ENCODE assay signal across 14 cellular contexts in genomic region chr6:158781692-158782373, GRCh38. TPM values are rescaled to one million over a fixed set of nuclear protein-coding genes. Genes with fewer than 3 reads are reported as not detected.
DNase-seq lines count a peak whose midpoint lies in the region; ATAC-seq and TF ChIP-seq lines count a peak whose summit lies in the region.
"Had no signal": no experiment of that assay in that cellular context is flagged by ENCODE, and none has a peak within 500 bp of the region (broad histone marks: within the 10 kb centered on the region; RNA-seq: fewer than 3 reads in every experiment).

No MANE protein-coding gene starts in this region.

- peak; percentile 3 for DNase-seq in activated naive CD4-positive, alpha-beta T cell treated with anti-CD3 and anti-CD28 coated beads for 36 hours
- DNase-seq in activated naive CD4-positive, alpha-beta T cell treated with anti-CD3 and anti-CD28 coated beads, Interleukin-2, amount 50 U/mL, for 16 hours, result no peak
- DNase-seq in WTC11 (ENCODE audit: low spot score), result no peak
- no peak for DNase-seq in left lung
- DNase-seq in suprapubic skin (ENCODE audit: low spot score in 2 of 2), result peak in 1 of 2 donors; percentile 58
- DNase-seq in NCI-H774 (lab: John Stamatoyannopoulos, UW), result no peak
- no peak for DNase-seq in foreskin fibroblast
- DNase-seq: effector CD8-positive, alpha-beta T cell; kidney glomerular epithelial cell; NCI-H1436; SIG-M5; stimulated activated CD4-positive, alpha-beta T cell treated with anti-CD3 and anti-CD28 coated beads, Interleukin-15, amount 100 ng/mL, for 24 hours had no signal

- no peaks in the 10 kb centered on the region for H3K9me3 Mint-ChIP-seq in activated naive CD4-positive, alpha-beta T cell treated with anti-CD3 and anti-CD28 coated beads for 36 hours
- H3K9me3 Mint-ChIP-seq in WTC11, result no peaks in the 10 kb centered on the region

- 75% methylated on average over 19 of the region's 19 CpGs for WGBS in suprapubic skin

- H3K36me3 ChIP-seq in left lung (peaks cover 4 to 99% of the 10 kb centered on the region in 2 donors), suprapubic skin (peaks cover 63% of the 10 kb centered on the region)

- peaks cover 31% of the 10 kb centered on the region for H3K4me1 Mint-ChIP-seq in activated naive CD4-positive, alpha-beta T cell treated with anti-CD3 and anti-CD28 coated beads for 36 hours (ENCODE audit: low read depth)
- peaks cover 23% of the 10 kb centered on the region for H3K4me1 Mint-ChIP-seq in WTC11

- CTCF ChIA-PET in activated naive CD4-positive, alpha-beta T cell treated with anti-CD3 and anti-CD28 coated beads for 36 hours (lab: Charles Lee), result interaction anchor here (1.9 kb wide), 1 partner anchor 10 kb away, joined by 9 read pairs; no protein-coding TSS in a partner anchor
- CTCF ChIA-PET in WTC11 (lab: Charles Lee), result interaction anchor here (0.7 to 1.6 kb wide), 3 partner anchors 14 to 78 kb away, joined by 3 to 4 read pairs (median 3); no protein-coding TSS in a partner anchor

- ATAC-seq in WTC11 (no peak), left lung (peak; percentile 29), GM21515 (IDR thresholded peaks at IDR 0.05; ENCODE audit: unreplicated experiment) (no peak)

- H3K27ac ChIP-seq in left lung (no peak overlapping the region), suprapubic skin (peak overlapping the region; percentile 58)
- H3K27ac ChIP-seq: neutrophil had no signal

- no peak for TF ChIP-seq EP300 in suprapubic skin (IDR thresholded peaks at IDR 0.05)

- H3K27me3 ChIP-seq in left lung (no peaks in the 10 kb centered on the region), suprapubic skin (no peaks in the 10 kb centered on the region)
- H3K27me3 ChIP-seq: neutrophil had no signal

- H3K4me3 ChIP-seq in left lung, result no peak overlapping the region
- H3K4me3 ChIP-seq in suprapubic skin, result no peak overlapping the region
- H3K4me3 ChIP-seq in foreskin fibroblast (ENCODE audit: low read depth in 1 of 2, low read length in 2 of 2), result no peak overlapping the region

- intact Hi-C loops in activated naive CD4-positive, alpha-beta T cell treated with anti-CD3 and anti-CD28 coated beads for 36 hours (cut with micrococcal nuclease), result no loop called here
- intact Hi-C loops in left lung (cut with DNase I), result no loop called here

- no peak overlapping the region for H3K4me3 Mint-ChIP-seq in activated naive CD4-positive, alpha-beta T cell treated with anti-CD3 and anti-CD28 coated beads for 36 hours
- H3K4me3 Mint-ChIP-seq in WTC11, result no peak overlapping the region

- no peak overlapping the region for H3K27ac Mint-ChIP-seq in activated naive CD4-positive, alpha-beta T cell treated with anti-CD3 and anti-CD28 coated beads for 36 hours
- H3K27ac Mint-ChIP-seq in WTC11, result peak overlapping the region; percentile 92

- H3K9me3 ChIP-seq in left lung (no peaks in the 10 kb centered on the region), suprapubic skin (no peaks in the 10 kb centered on the region)
- H3K9me3 ChIP-seq: neutrophil had no signal

- POLR2A ChIA-PET in WTC11 (lab: Charles Lee), result no interaction called here

- peaks cover 79% of the 10 kb centered on the region for H3K36me3 Mint-ChIP-seq in activated naive CD4-positive, alpha-beta T cell treated with anti-CD3 and anti-CD28 coated beads for 36 hours (ENCODE audit: low read depth)
- peaks cover 95% of the 10 kb centered on the region for H3K36me3 Mint-ChIP-seq in WTC11

- H3K27me3 Mint-ChIP-seq in activated naive CD4-positive, alpha-beta T cell treated with anti-CD3 and anti-CD28 coated beads for 36 hours (ENCODE audit: low read depth), result no peaks in the 10 kb centered on the region
- H3K27me3 Mint-ChIP-seq in WTC11 (ENCODE audit: low read depth), result no peaks in the 10 kb centered on the region; the same call in 1 of the 2 replicates

- TF ChIP-seq CTCF in WTC11 (IDR thresholded peaks at IDR 0.05), result no peak
- no peak for TF ChIP-seq CTCF in left lung (IDR thresholded peaks at IDR 0.05)
- TF ChIP-seq CTCF in suprapubic skin (IDR thresholded peaks at IDR 0.05), result no peak
- TF ChIP-seq CTCF in foreskin fibroblast (IDR thresholded peaks at IDR 0.05; ENCODE audit: low read depth, low read length), result no peak

- TF ChIP-seq POLR2A in suprapubic skin (IDR thresholded peaks at IDR 0.05), result no peak

- H3K4me1 ChIP-seq in left lung (peaks cover 0 to 4% of the 10 kb centered on the region in 2 donors), suprapubic skin (peaks cover 23% of the 10 kb centered on the region)

TF ChIP-seq in WTC11, 78 proteins besides CTCF, POLR2A, EP300 and RAD21 (continues in another document):
- TF ChIP-seq ZMAT4 (CRISPR knock-in tag; IDR thresholded peaks at IDR 0.05), result no peak
- no peak for TF ChIP-seq PRDM15 (CRISPR knock-in tag; IDR thresholded peaks at IDR 0.05)
- TF ChIP-seq NR1H2 (CRISPR knock-in tag; IDR thresholded peaks at IDR 0.05), result no peak
- TF ChIP-seq AFF4 (CRISPR knock-in tag; IDR thresholded peaks at IDR 0.05; ENCODE audit: borderline replicate concordance), result no peak
- TF ChIP-seq CREB1 (CRISPR knock-in tag; IDR thresholded peaks at IDR 0.05), result no peak
- no peak for TF ChIP-seq IRF2 (CRISPR knock-in tag; IDR thresholded peaks at IDR 0.05; ENCODE audit: borderline replicate concordance, low read depth)
- no peak for TF ChIP-seq MAX (CRISPR knock-in tag; IDR thresholded peaks at IDR 0.05)
- TF ChIP-seq TEAD1 (CRISPR knock-in tag; IDR thresholded peaks at IDR 0.05), result no peak
- no peak for TF ChIP-seq ATF3 (CRISPR knock-in tag; conservative IDR thresholded peaks at IDR 0.05)
- TF ChIP-seq MXD4 (CRISPR knock-in tag; IDR thresholded peaks at IDR 0.05; ENCODE audit: borderline replicate concordance), result no peak
- no peak for TF ChIP-seq FOXK1 (CRISPR knock-in tag; IDR thresholded peaks at IDR 0.05)

RNA-seq across cellular contexts. Expression of gene EZR, which starts 37.3 kb away (rescaled TPM):
- total RNA-seq in activated naive CD4-positive, alpha-beta T cell treated with anti-CD3 and anti-CD28 coated beads for 36 hours, result 100 to 1,000 TPM; 229 to 230 TPM
- total RNA-seq in WTC11 (2021) (194 to 215 TPM (median 199 TPM) in 3 replicates), left lung (100 to 1,000 TPM; 315 to 328 TPM), suprapubic skin (100 to 1,000 TPM; 154 to 394 (median 238) TPM)
